ENCODE assay signal across 2 cellular contexts in the genomic region with DNA sequence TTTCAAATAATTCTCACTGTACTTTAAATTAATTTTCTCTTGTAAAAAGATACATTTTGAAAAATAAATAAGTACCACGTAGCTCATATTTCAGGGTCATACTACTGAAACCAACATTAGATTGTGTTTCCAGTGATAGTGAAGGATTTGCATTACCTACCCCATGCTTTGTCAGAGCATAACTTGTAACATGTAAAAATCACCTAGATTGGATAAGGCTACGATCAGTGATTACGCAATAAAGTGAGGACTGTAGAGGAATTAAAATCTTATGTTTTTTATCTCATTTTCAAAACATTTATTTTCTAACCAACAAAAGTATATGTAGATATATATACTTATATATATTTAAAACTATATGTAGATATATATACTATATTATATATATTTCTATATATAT.
TF ChIP-seq lines count a peak whose summit lies in the region.

No MANE protein-coding gene starts in this region.

TF ChIP-seq in Ishikawa, 13 proteins besides CTCF, POLR2A, EP300 and RAD21 (continued from another document):
- TF ChIP-seq ZBTB7A (IDR thresholded peaks at IDR 0.05; ENCODE audit: low read depth) (no peak), YY1 (IDR thresholded peaks at IDR 0.05; ENCODE audit: low read depth) (no peak), REST (IDR thresholded peaks at IDR 0.05; ENCODE audit: low read depth) (no peak)

TF ChIP-seq in H1, 55 proteins besides CTCF, POLR2A, EP300 and RAD21 (continued from another document):
- no peak for TF ChIP-seq KDM4A (IDR thresholded peaks at IDR 0.05; ENCODE audit: low read depth, low read length, severe bottlenecking)
